10 cellular contexts compared by ENCODE assay signal in the genomic region with DNA sequence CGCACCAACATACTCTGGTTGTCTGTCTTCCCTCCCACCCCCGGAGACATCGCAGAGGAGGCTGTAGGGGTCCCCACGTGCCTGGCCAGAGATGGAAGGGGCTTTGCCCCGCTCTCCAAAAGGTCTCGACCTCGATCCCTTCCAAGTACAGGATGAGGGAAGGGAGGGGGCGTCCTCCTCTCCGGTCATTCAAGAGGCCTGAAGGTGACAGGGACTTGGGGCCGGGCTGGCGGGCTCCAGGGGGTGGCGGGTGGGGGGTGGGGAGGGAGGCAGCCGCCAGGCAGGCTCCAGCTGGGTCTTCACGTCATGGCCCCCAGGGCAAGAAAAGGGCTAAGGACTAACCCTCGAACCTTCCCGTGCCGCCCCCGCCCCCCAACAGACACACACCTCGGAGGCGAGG. TPM values are rescaled to one million over a fixed set of nuclear protein-coding genes. Genes with fewer than 3 reads are reported as not detected.
A peak's percentile ranks its signal among the peaks of the same experiment; 100 is the strongest.
DNase-seq lines count a peak whose midpoint lies in the region; TF ChIP-seq lines count a peak whose summit lies in the region.
"Had no signal": no experiment of that assay in that cellular context is flagged by ENCODE, and none has a peak within 500 bp of the region (broad histone marks: within the 10 kb centered on the region; RNA-seq: fewer than 3 reads in every experiment).

No MANE protein-coding gene starts in this region.

- H3K4me2 ChIP-seq in fibroblast of lung (ENCODE audit: extremely low read depth, insufficient read depth, low read length) (peak overlapping the region; percentile 89), trophoblast cell (ENCODE audit: low read length) (peak overlapping the region; percentile 77)

- peak overlapping the region; percentile 97 for H2BK5ac ChIP-seq in trophoblast cell (ENCODE audit: low read depth, low read length, poor library complexity)

- peak overlapping the region; percentile 76 for H4K8ac ChIP-seq in trophoblast cell (ENCODE audit: low read depth, low read length)

- H3K79me1 ChIP-seq in trophoblast cell (ENCODE audit: low read length): peaks cover 71% of the 10 kb centered on the region

- peak overlapping the region; percentile 89 for H2BK120ac ChIP-seq in trophoblast cell (ENCODE audit: insufficient read depth, low read length, poor library complexity)

- H4K20me1 ChIP-seq in fibroblast of lung (ENCODE audit: control insufficient read depth, extremely low read depth, insufficient read depth, low read length): no peaks in the 10 kb centered on the region

- H3K18ac ChIP-seq in trophoblast cell (ENCODE audit: low read length): peak overlapping the region; percentile 43

- no peaks in the 10 kb centered on the region for H3K27me3 ChIP-seq in fibroblast of lung (ENCODE audit: control insufficient read depth, insufficient read depth, low read length)
- no peaks in the 10 kb centered on the region for H3K27me3 ChIP-seq in trophoblast cell (ENCODE audit: insufficient read depth, low read length)

- peaks cover 6% of the 10 kb centered on the region for H3K36me3 ChIP-seq in fibroblast of lung (ENCODE audit: control insufficient read depth, insufficient read depth, low read length)
- H3K36me3 ChIP-seq in trophoblast cell (ENCODE audit: control insufficient read depth in 1 of 2, insufficient read depth in 2 of 2, low read length in 2 of 2): peaks cover 18 to 21% of the 10 kb centered on the region in 2 experiments

- H3K79me2 ChIP-seq in fibroblast of lung (ENCODE audit: control insufficient read depth, insufficient read depth, low read length) (peaks cover 45% of the 10 kb centered on the region), trophoblast cell (ENCODE audit: control insufficient read depth, insufficient read depth, low read length, poor library complexity) (peaks cover 25% of the 10 kb centered on the region)

- no peak overlapping the region for H3K23ac ChIP-seq in trophoblast cell (ENCODE audit: low read length)

- H3K14ac ChIP-seq in trophoblast cell (ENCODE audit: low read length): peak overlapping the region; percentile 84

- WGBS in trophoblast cell (ENCODE audit: extremely low coverage, insufficient coverage, insufficient read length): no CpG with 5 or more reads among the region's 20 CpGs

- H3K9ac ChIP-seq in fibroblast of lung (ENCODE audit: insufficient read depth, low read length) (peak overlapping the region; percentile 54), trophoblast cell (ENCODE audit: low read length) (no peak overlapping the region)
- H3K9ac ChIP-seq: KMS-11 had no signal

- TF ChIP-seq CTCF in AG09309 (IDR thresholded peaks at IDR 0.05; ENCODE audit: control insufficient read depth, insufficient read depth, low read depth, low read length, missing control alignments) (no peak), LNCaP clone FGC (IDR thresholded peaks at IDR 0.05; ENCODE audit: control insufficient read depth, extremely low read depth, insufficient read depth) (no peak), fibroblast of lung (conservative IDR thresholded peaks at IDR 0.05 in 1 of 2, IDR thresholded peaks at IDR 0.05 in 1 of 2; ENCODE audit: low read depth in 1 of 2, low read length in 2 of 2) (no peak)

- H2AK5ac ChIP-seq in trophoblast cell (ENCODE audit: low read length): peak overlapping the region; percentile 94

- H2BK12ac ChIP-seq in trophoblast cell (ENCODE audit: low read length): peak overlapping the region; percentile 75

- no peak overlapping the region for H2AFZ ChIP-seq in fibroblast of lung (ENCODE audit: low read length)
- peak overlapping the region; percentile 37 for H2AFZ ChIP-seq in trophoblast cell (ENCODE audit: insufficient read depth, low read length, poor library complexity)

- H4K91ac ChIP-seq in trophoblast cell (ENCODE audit: low read depth, low read length): peak overlapping the region; percentile 96

- peaks cover 10% of the 10 kb centered on the region for H3K4me1 ChIP-seq in fibroblast of lung (ENCODE audit: control insufficient read depth, extremely low read depth, insufficient read depth, low read length)
- peaks cover 33 to 51% of the 10 kb centered on the region in 2 experiments for H3K4me1 ChIP-seq in trophoblast cell (ENCODE audit: control insufficient read depth in 1 of 2, insufficient read depth in 2 of 2, low read length in 2 of 2)

- H3K4ac ChIP-seq in trophoblast cell (ENCODE audit: low read depth, low read length): peak overlapping the region; percentile 61

- DNase-seq in AG09309 (ENCODE audit: low read depth): no peak
- no peak for DNase-seq in LNCaP clone FGC (ENCODE audit: low read depth)
- no peak for DNase-seq in fibroblast of lung (ENCODE audit: low read depth in 2 of 2)
- no peak for DNase-seq in trophoblast cell
- DNase-seq in DMS114 treated with DMSO at 0.1 percent for 48 hours (lab: John Stamatoyannopoulos, UW; ENCODE audit: unreplicated experiment): no peak
- no peak for DNase-seq in AG20443 (ENCODE audit: low spot score)
- DNase-seq in mucosa of gallbladder (ENCODE audit: low spot score): no peak
- no peak for DNase-seq in activated CD8-positive, alpha-beta memory T cell treated with anti-CD3 and anti-CD28 coated beads, Interleukin-2, amount 50 U/mL, for 48 hours
- DNase-seq: stimulated activated naive CD8-positive, alpha-beta T cell treated with anti-CD3 and anti-CD28 coated beads, Interleukin-15, Interleukin-2, amounts not matched to agents 100 U/mL and 50 U/mL, for 24 hours had no signal

- no peak overlapping the region for H4K12ac ChIP-seq in trophoblast cell (ENCODE audit: low read depth, low read length)

- peak overlapping the region; percentile 51 for H3K4me3 ChIP-seq in AG09309 (ENCODE audit: control insufficient read depth, low read depth, low read length)
- H3K4me3 ChIP-seq in LNCaP clone FGC (ENCODE audit: low read depth, low read length): peak overlapping the region; percentile 93
- peak overlapping the region; percentile 19 to 89 (median 60) for H3K4me3 ChIP-seq in fibroblast of lung (replicated peaks in 1 of 4; ENCODE audit: control extremely low read depth in 1 of 4, insufficient read depth in 1 of 4, low read depth in 3 of 4, low read length in 4 of 4)
- H3K4me3 ChIP-seq in trophoblast cell (ENCODE audit: low read depth, low read length): no peak overlapping the region

- H3K9me3 ChIP-seq in fibroblast of lung (ENCODE audit: control insufficient read depth, insufficient read depth, low read depth, low read length) (no peaks in the 10 kb centered on the region), trophoblast cell (ENCODE audit: insufficient read depth, low read depth, low read length) (no peaks in the 10 kb centered on the region)

- H3K27ac ChIP-seq in fibroblast of lung (ENCODE audit: insufficient read depth, low read length) (peak overlapping the region; percentile 77), trophoblast cell (ENCODE audit: low read depth, low read length) (peak overlapping the region; percentile 98)
- H3K27ac ChIP-seq: KMS-11 had no signal

RNA-seq across cellular contexts. Expression of a gene that starts 15.1 kb away (rescaled TPM):
- 39.5 and 66.4 TPM in 2 replicates for total RNA-seq in fibroblast of lung
- polyA plus RNA-seq in fibroblast of lung: 19.9 and 33.0 TPM in 2 replicates
- polyA plus RNA-seq in fibroblast of lung (2012): 20.4 and 31.2 TPM in 2 replicates
- polyA minus RNA-seq in fibroblast of lung (ENCODE audit: low replicate concordance): 14.4 and 23.9 TPM in 2 replicates
- polyA plus RNA-seq in trophoblast cell (2013): 292 and 302 TPM in 2 replicates
- 12.0 TPM for total RNA-seq in mucosa of gallbladder
